Comparison of ENCODE assay signal across 14 cellular contexts in the genomic region with DNA sequence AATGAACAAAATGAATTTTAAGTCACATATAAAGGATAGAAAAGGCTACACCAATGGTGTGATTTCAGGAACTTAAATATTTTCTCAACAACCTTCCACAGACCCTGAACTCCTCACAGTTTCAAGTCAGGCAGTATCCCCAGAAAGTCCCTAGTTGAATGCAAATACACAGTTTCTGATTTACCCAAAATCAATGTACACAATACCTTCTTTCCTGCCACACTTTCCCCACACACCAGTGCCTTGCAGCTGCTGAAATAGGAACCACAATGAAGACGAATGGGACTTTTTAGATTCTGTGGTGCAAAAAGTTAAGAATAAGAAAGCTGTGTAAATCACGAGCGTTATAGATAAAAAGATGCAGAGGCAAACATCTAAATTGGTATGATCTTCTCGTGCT.
DNase-seq lines count a peak whose midpoint lies in the region; ATAC-seq, FAIRE-seq and TF ChIP-seq lines count a peak whose summit lies in the region.
"Had no signal": no experiment of that assay in that cellular context is flagged by ENCODE, and none has a peak within 500 bp of the region (broad histone marks: within the 10 kb centered on the region; RNA-seq: fewer than 3 reads in every experiment).

No MANE protein-coding gene starts in this region.

- H3K27me3 ChIP-seq in vagina = no peaks in the 10 kb centered on the region

- no peaks in the 10 kb centered on the region for H3K9me3 ChIP-seq in vagina

- no peaks in the 10 kb centered on the region for H3K4me1 ChIP-seq in vagina

- no peak overlapping the region for H3K4me3 ChIP-seq in vagina

- intact Hi-C loops in vagina (cut with DNase I) = no loop called here

- no peak for TF ChIP-seq CTCF in vagina (IDR thresholded peaks at IDR 0.05)

- H3K27ac ChIP-seq in vagina = no peak overlapping the region

- ATAC-seq in HG02610 (IDR thresholded peaks at IDR 0.05; ENCODE audit: unreplicated experiment) (peak; percentile 81), HG03342 (IDR thresholded peaks at IDR 0.05; ENCODE audit: unreplicated experiment) (peak; percentile 73)
- ATAC-seq: left colon had no signal

- H3K27me3 Mint-ChIP-seq in immature natural killer cell (ENCODE audit: low read depth in 3 of 3) = peaks cover 0 to 3% (median 0%) of the 10 kb centered on the region in 3 donors
- H3K27me3 Mint-ChIP-seq in T-helper 2 cell treated with Interferon-gamma antibody and Interleukin-4, amounts not matched to agents 5 μg/mL and 100 μg/mL, for 36 hours (ENCODE audit: low read depth) = no peaks in the 10 kb centered on the region

- H3K4me1 Mint-ChIP-seq in immature natural killer cell = peaks cover 4 to 24% of the 10 kb centered on the region in 2 donors
- no peaks in the 10 kb centered on the region for H3K4me1 Mint-ChIP-seq in T-helper 2 cell treated with Interferon-gamma antibody and Interleukin-4, amounts not matched to agents 5 μg/mL and 100 μg/mL, for 36 hours (ENCODE audit: low read depth)

- peaks cover 0 to 5% (median 0%) of the 10 kb centered on the region in 3 donors for H3K36me3 Mint-ChIP-seq in immature natural killer cell
- H3K36me3 Mint-ChIP-seq in T-helper 2 cell treated with Interferon-gamma antibody and Interleukin-4, amounts not matched to agents 5 μg/mL and 100 μg/mL, for 36 hours (ENCODE audit: low read depth) = no peaks in the 10 kb centered on the region

- peak; percentile 98 for FAIRE-seq in GM19239 (lab: Jason Lieb, UNC)

- no peaks in the 10 kb centered on the region for H3K36me3 ChIP-seq in vagina

- DNase-seq in GM19239 (ENCODE audit: insufficient read length, low spot score) (peak; percentile 2), immature natural killer cell (no peak), vagina (ENCODE audit: extremely low spot score in 2 of 2) (no peak), Kasumi-1 (lab: John Stamatoyannopoulos, UW) (no peak)
- DNase-seq in T-helper 2 cell treated with Interferon-gamma antibody and Interleukin-4, amounts not matched to agents 5 μg/mL and 100 μg/mL, for 36 hours (ENCODE audit: low spot score) = no peak
- DNase-seq: activated CD4-positive, CD25-positive, alpha-beta regulatory T cell treated with anti-CD3 and anti-CD28 coated beads, Interleukin-2, amount 50 U/mL, for 72 hours; activated naive CD4-positive, alpha-beta T cell treated with anti-CD3 and anti-CD28 coated beads for 36 hours; cortex of kidney; foreskin fibroblast; left colon; NCI-H510A; nucleus accumbens had no signal

- no peak for TF ChIP-seq POLR2A in vagina (IDR thresholded peaks at IDR 0.05)

- no peak overlapping the region for H3K4me3 Mint-ChIP-seq in immature natural killer cell
- no peak overlapping the region for H3K4me3 Mint-ChIP-seq in T-helper 2 cell treated with Interferon-gamma antibody and Interleukin-4, amounts not matched to agents 5 μg/mL and 100 μg/mL, for 36 hours
- H3K4me3 Mint-ChIP-seq: activated naive CD4-positive, alpha-beta T cell treated with anti-CD3 and anti-CD28 coated beads for 36 hours had no signal

- H3K27ac Mint-ChIP-seq in immature natural killer cell = no peak overlapping the region
- no peak overlapping the region for H3K27ac Mint-ChIP-seq in T-helper 2 cell treated with Interferon-gamma antibody and Interleukin-4, amounts not matched to agents 5 μg/mL and 100 μg/mL, for 36 hours
- H3K27ac Mint-ChIP-seq: activated naive CD4-positive, alpha-beta T cell treated with anti-CD3 and anti-CD28 coated beads for 36 hours had no signal

- no peaks in the 10 kb centered on the region for H3K9me3 Mint-ChIP-seq in immature natural killer cell
- H3K9me3 Mint-ChIP-seq in T-helper 2 cell treated with Interferon-gamma antibody and Interleukin-4, amounts not matched to agents 5 μg/mL and 100 μg/mL, for 36 hours = no peaks in the 10 kb centered on the region
- H3K9me3 Mint-ChIP-seq: activated naive CD4-positive, alpha-beta T cell treated with anti-CD3 and anti-CD28 coated beads for 36 hours had no signal
